Comparison of ENCODE assay signal across 17 cellular contexts in genomic region chr4:1415681-1415981, GRCh38. TPM values are rescaled to one million over a fixed set of nuclear protein-coding genes. Genes with fewer than 3 reads are reported as not detected.
DNase-seq lines count a peak whose midpoint lies in the region; ATAC-seq and TF ChIP-seq lines count a peak whose summit lies in the region.
"Had no signal": no experiment of that assay in that cellular context is flagged by ENCODE, and none has a peak within 500 bp of the region (broad histone marks: within the 10 kb centered on the region; RNA-seq: fewer than 3 reads in every experiment).

No MANE protein-coding gene starts in this region.

- no peaks in the 10 kb centered on the region for H3K36me3 Mint-ChIP-seq in activated naive CD4-positive, alpha-beta T cell treated with anti-CD3 and anti-CD28 coated beads, Interleukin-2, amount 50 U/mL, for 24 hours
- H3K36me3 Mint-ChIP-seq in activated naive CD4-positive, alpha-beta T cell treated with anti-CD3 and anti-CD28 coated beads for 36 hours (ENCODE audit: low read depth), result no peaks in the 10 kb centered on the region
- H3K36me3 Mint-ChIP-seq in neural progenitor cell (peaks cover 2% of the 10 kb centered on the region), MCF 10A (ENCODE audit: insufficient read depth, unreplicated experiment) (no peaks in the 10 kb centered on the region)

- CTCF ChIA-PET in SK-N-SH (lab: Yijun Ruan, JAX), result interaction anchor here (1.4 to 1.5 kb wide), 3 partner anchors 9 to 96 kb away, joined by 3 to 4 read pairs (median 3); no protein-coding TSS in a partner anchor
- CTCF ChIA-PET in activated naive CD4-positive, alpha-beta T cell treated with anti-CD3 and anti-CD28 coated beads for 36 hours (lab: Charles Lee), result no interaction called here
- CTCF ChIA-PET in MCF 10A (lab: Yijun Ruan, JAX), result no interaction called here

- no peak for TF ChIP-seq EP300 in SK-N-SH (IDR thresholded peaks at IDR 0.05; ENCODE audit: borderline replicate concordance in 1 of 2, low read depth in 1 of 2, low read length in 1 of 2)

- no peaks in the 10 kb centered on the region for H3K9me2 ChIP-seq in SK-N-SH

- H3K4me2 ChIP-seq in SK-N-SH (no peak overlapping the region), neural progenitor cell (no peak overlapping the region)

- H2AFZ ChIP-seq in SK-N-SH (ENCODE audit: low read depth) (no peak overlapping the region), neural progenitor cell (replicated peaks) (no peak overlapping the region)

- POLR2A ChIA-PET in SK-N-SH (lab: Yijun Ruan, JAX), result no interaction called here
- POLR2A ChIA-PET in MCF 10A (lab: Yijun Ruan, JAX), result no interaction called here

- 16% methylated on average over 13 of the region's 13 CpGs for WGBS in SK-N-SH (ENCODE audit: low lambda C conversion rate)

- H3F3A ChIP-seq in SK-N-SH (replicated peaks; ENCODE audit: insufficient read depth) (no peaks in the 10 kb centered on the region), neural progenitor cell (ENCODE audit: low read depth) (no peaks in the 10 kb centered on the region)

- H3K4me3 ChIP-seq in SK-N-SH (ENCODE audit: low read depth in 2 of 2, low read length in 1 of 2) (no peak overlapping the region), neural progenitor cell (no peak overlapping the region)

- intact Hi-C loops in activated naive CD4-positive, alpha-beta T cell treated with anti-CD3 and anti-CD28 coated beads for 36 hours (cut with micrococcal nuclease), result no loop called here
- intact Hi-C loops in MCF 10A (cut with micrococcal nuclease), result no loop called here

- DNase-seq in SK-N-SH (peak; percentile 27), neural progenitor cell (ENCODE audit: low spot score) (no peak), NCI-H1417 treated with DMSO at 0.1 percent for 48 hours (lab: John Stamatoyannopoulos, UW) (no peak), MCF 10A (ENCODE audit: unreplicated experiment) (no peak), substantia nigra (lab: John Stamatoyannopoulos, UW) (no peak)
- no peak for DNase-seq in activated naive CD4-positive, alpha-beta T cell treated with anti-CD3 and anti-CD28 coated beads for 36 hours
- DNase-seq: AML-193, NCI-H1105 treated with DMSO at 0.1 percent for 48 hours, NCI-H187 treated with DMSO at 0.1 percent for 48 hours, NCI-H226, NCI-H524 had no signal

- H3K79me2 ChIP-seq in SK-N-SH (ENCODE audit: insufficient read depth) (no peaks in the 10 kb centered on the region), neural progenitor cell (ENCODE audit: low read depth) (no peaks in the 10 kb centered on the region)

- H3K27ac ChIP-seq in SK-N-SH (ENCODE audit: low read depth in 2 of 2, low read length in 1 of 2) (no peak overlapping the region), neural progenitor cell (no peak overlapping the region), substantia nigra (ENCODE audit: low read depth, low read length, poor library complexity, severe bottlenecking) (no peak overlapping the region)
- H3K27ac ChIP-seq: 22Rv1, C4-2B had no signal

- TF ChIP-seq CTCF in SK-N-SH (IDR thresholded peaks at IDR 0.05) (no peak), neural progenitor cell (IDR thresholded peaks at IDR 0.05) (no peak), MCF 10A (IDR thresholded peaks at IDR 0.05; ENCODE audit: unreplicated experiment) (no peak)

- no peak for TF ChIP-seq RAD21 in SK-N-SH (IDR thresholded peaks at IDR 0.05; ENCODE audit: low read length)

- H3K9ac ChIP-seq in SK-N-SH (no peak overlapping the region), neural progenitor cell (no peak overlapping the region)

- H3K4me1 ChIP-seq in SK-N-SH (ENCODE audit: control insufficient read depth in 1 of 2, insufficient read depth in 2 of 2, low read depth in 1 of 2, low read length in 1 of 2), result no peaks in the 10 kb centered on the region
- no peaks in the 10 kb centered on the region for H3K4me1 ChIP-seq in neural progenitor cell

- no TSS peak for BruUV-seq in MCF 10A (replicated peaks; lab: Mats Ljungman, UMichigan)

- H3K36me3 ChIP-seq in SK-N-SH (replicated peaks in 1 of 2; ENCODE audit: control insufficient read depth in 1 of 2, insufficient read depth in 2 of 2, low read length in 1 of 2) (no peaks in the 10 kb centered on the region), neural progenitor cell (no peaks in the 10 kb centered on the region)

- H3K27ac Mint-ChIP-seq in activated naive CD4-positive, alpha-beta T cell treated with anti-CD3 and anti-CD28 coated beads, Interleukin-2, amount 50 U/mL, for 24 hours, result peak overlapping the region; percentile 38
- no peak overlapping the region for H3K27ac Mint-ChIP-seq in activated naive CD4-positive, alpha-beta T cell treated with anti-CD3 and anti-CD28 coated beads for 36 hours
- no peak overlapping the region for H3K27ac Mint-ChIP-seq in neural progenitor cell
- H3K27ac Mint-ChIP-seq in MCF 10A (ENCODE audit: low read depth, unreplicated experiment), result no peak overlapping the region

- no peaks in the 10 kb centered on the region for H3K9me3 Mint-ChIP-seq in activated naive CD4-positive, alpha-beta T cell treated with anti-CD3 and anti-CD28 coated beads, Interleukin-2, amount 50 U/mL, for 24 hours
- H3K9me3 Mint-ChIP-seq in activated naive CD4-positive, alpha-beta T cell treated with anti-CD3 and anti-CD28 coated beads for 36 hours, result no peaks in the 10 kb centered on the region
- peaks cover 6% of the 10 kb centered on the region for H3K9me3 Mint-ChIP-seq in neural progenitor cell
- no peaks in the 10 kb centered on the region for H3K9me3 Mint-ChIP-seq in MCF 10A (ENCODE audit: unreplicated experiment)

- peaks cover 86% of the 10 kb centered on the region for H3K27me3 ChIP-seq in SK-N-SH (ENCODE audit: insufficient read depth)
- peaks cover 71% of the 10 kb centered on the region for H3K27me3 ChIP-seq in neural progenitor cell

- peaks cover 4% of the 10 kb centered on the region for H3K4me1 Mint-ChIP-seq in activated naive CD4-positive, alpha-beta T cell treated with anti-CD3 and anti-CD28 coated beads, Interleukin-2, amount 50 U/mL, for 24 hours
- peaks cover 5% of the 10 kb centered on the region for H3K4me1 Mint-ChIP-seq in activated naive CD4-positive, alpha-beta T cell treated with anti-CD3 and anti-CD28 coated beads for 36 hours (ENCODE audit: low read depth)
- H3K4me1 Mint-ChIP-seq in neural progenitor cell (peaks cover 3% of the 10 kb centered on the region), MCF 10A (ENCODE audit: insufficient read depth, unreplicated experiment) (no peaks in the 10 kb centered on the region)

- peaks cover 39% of the 10 kb centered on the region for H3K27me3 Mint-ChIP-seq in activated naive CD4-positive, alpha-beta T cell treated with anti-CD3 and anti-CD28 coated beads, Interleukin-2, amount 50 U/mL, for 24 hours
- H3K27me3 Mint-ChIP-seq in activated naive CD4-positive, alpha-beta T cell treated with anti-CD3 and anti-CD28 coated beads for 36 hours (ENCODE audit: low read depth), result peaks cover 41% of the 10 kb centered on the region
- peaks cover 42% of the 10 kb centered on the region for H3K27me3 Mint-ChIP-seq in neural progenitor cell (ENCODE audit: insufficient read depth, low read depth)
- peaks cover 4% of the 10 kb centered on the region for H3K27me3 Mint-ChIP-seq in MCF 10A (ENCODE audit: insufficient read depth, unreplicated experiment)

- no peak for ATAC-seq in SK-N-SH treated with all-trans-retinoic acid at 6 μM for 48 hours

- H3K4me3 Mint-ChIP-seq in activated naive CD4-positive, alpha-beta T cell treated with anti-CD3 and anti-CD28 coated beads, Interleukin-2, amount 50 U/mL, for 24 hours, result no peak overlapping the region
- no peak overlapping the region for H3K4me3 Mint-ChIP-seq in activated naive CD4-positive, alpha-beta T cell treated with anti-CD3 and anti-CD28 coated beads for 36 hours
- H3K4me3 Mint-ChIP-seq in neural progenitor cell, result peak overlapping the region; percentile 5
- no peak overlapping the region for H3K4me3 Mint-ChIP-seq in MCF 10A (ENCODE audit: unreplicated experiment)

- no peaks in the 10 kb centered on the region for H4K20me1 ChIP-seq in SK-N-SH (ENCODE audit: insufficient read depth)
- peaks cover 18% of the 10 kb centered on the region for H4K20me1 ChIP-seq in neural progenitor cell (ENCODE audit: low read depth)

- no peaks in the 10 kb centered on the region for H3K9me3 ChIP-seq in SK-N-SH
- no peaks in the 10 kb centered on the region for H3K9me3 ChIP-seq in neural progenitor cell (ENCODE audit: low read depth)

TF ChIP-seq in SK-N-SH, 30 proteins besides CTCF, POLR2A, EP300 and RAD21 (continues in another document):
- no peak for TF ChIP-seq USF1 (IDR thresholded peaks at IDR 0.05; ENCODE audit: borderline replicate concordance, low read depth)
- no peak for TF ChIP-seq MAX (IDR thresholded peaks at IDR 0.05; ENCODE audit: low read depth)
- TF ChIP-seq TAF1 (IDR thresholded peaks at IDR 0.05; ENCODE audit: borderline replicate concordance, low read depth, low read length), result no peak

TF ChIP-seq in SK-N-SH treated with all-trans-retinoic acid at 6 μM for 48 hours, 23 proteins besides CTCF, POLR2A, EP300 and RAD21 (continues in another document):
- TF ChIP-seq POU6F1 (CRISPR knock-in tag; IDR thresholded peaks at IDR 0.05; ENCODE audit: borderline replicate concordance, low read depth), result no peak
- TF ChIP-seq ZFP30 (CRISPR knock-in tag; IDR thresholded peaks at IDR 0.05), result no peak
- no peak for TF ChIP-seq BACH2 (CRISPR knock-in tag; IDR thresholded peaks at IDR 0.05; ENCODE audit: borderline replicate concordance)
- no peak for TF ChIP-seq RARB (CRISPR knock-in tag; IDR thresholded peaks at IDR 0.05)
- TF ChIP-seq ZFP3 (CRISPR knock-in tag; IDR thresholded peaks at IDR 0.05), result no peak
- no peak for TF ChIP-seq CSDC2 (CRISPR knock-in tag; IDR thresholded peaks at IDR 0.05)
- no peak for TF ChIP-seq TOX (CRISPR knock-in tag; IDR thresholded peaks at IDR 0.05; ENCODE audit: borderline replicate concordance)
- no peak for TF ChIP-seq SNAI2 (CRISPR knock-in tag; IDR thresholded peaks at IDR 0.05)
- TF ChIP-seq ESRRG (CRISPR knock-in tag; IDR thresholded peaks at IDR 0.05), result no peak

RNA-seq across cellular contexts. Expression of gene NKX1-1, which starts 9.4 kb away (rescaled TPM):
- polyA plus RNA-seq in SK-N-SH (2012; rRNA removed), result not detected in 2 replicates
- polyA plus RNA-seq in SK-N-SH (2012; cell fraction: cytosol; rRNA removed), result not detected in 2 replicates
- not detected in 2 replicates for polyA plus RNA-seq in SK-N-SH (2012; cell fraction: nucleus; rRNA removed)
- not detected for total RNA-seq in activated naive CD4-positive, alpha-beta T cell treated with anti-CD3 and anti-CD28 coated beads for 36 hours
- total RNA-seq in neural progenitor cell (ENCODE audit: low replicate concordance) (not detected in 2 replicates), MCF 10A (2022) (not detected in 2 replicates)
- total RNA-seq: H1, RPMI7951 had no signal
- polyA plus RNA-seq: H1 had no signal
